Comparison of ENCODE assay signal across 13 cellular contexts in the genomic region with DNA sequence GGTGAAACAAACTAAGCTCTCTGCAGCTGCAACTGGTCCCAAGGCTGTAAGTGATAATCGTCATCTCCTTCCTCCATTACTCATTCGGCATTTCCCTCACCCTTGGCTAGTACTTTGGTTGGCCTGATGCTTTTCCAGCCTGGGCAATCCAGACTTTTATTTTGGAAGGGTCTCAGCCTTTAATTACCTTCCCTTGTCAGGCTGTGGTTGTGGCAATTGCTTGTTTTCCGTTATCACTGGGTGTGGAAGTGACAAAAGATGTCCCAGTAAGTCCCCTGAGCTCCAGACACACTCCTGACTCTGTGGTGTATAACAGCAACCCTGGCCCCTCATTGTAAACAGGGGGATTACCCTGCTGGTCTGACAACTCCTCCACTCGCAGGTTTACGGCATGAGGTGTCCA. TPM values are rescaled to one million over a fixed set of nuclear protein-coding genes. Genes with fewer than 3 reads are reported as not detected.
DNase-seq lines count a peak whose midpoint lies in the region; ATAC-seq, FAIRE-seq and TF ChIP-seq lines count a peak whose summit lies in the region.
"Had no signal": no experiment of that assay in that cellular context is flagged by ENCODE, and none has a peak within 500 bp of the region (broad histone marks: within the 10 kb centered on the region; RNA-seq: fewer than 3 reads in every experiment).

No MANE protein-coding gene starts in this region.

- H3K4me1 Mint-ChIP-seq in activated T-helper 17 cell treated with anti-CD3 and anti-CD28 coated beads, Interleukin-2, amount 50 U/mL, for 72 hours: peaks cover 6% of the 10 kb centered on the region

- DNase-seq in AG08395 (ENCODE audit: low spot score) (peak; percentile 58), HT1080 (ENCODE audit: low read depth) (peak; percentile 84), RCC 7860 (ENCODE audit: low spot score) (peak; percentile 30), fibroblast of the aortic adventitia (ENCODE audit: low read depth) (peak; percentile 41), GDM1 (lab: John Stamatoyannopoulos, UW) (no peak), heart left ventricle (no peak)
- DNase-seq: NCI-H2029 treated with DMSO at 0.1 percent for 48 hours, nephron progenitor cell, SHP77 had no signal

- no peak overlapping the region for H3K4me3 Mint-ChIP-seq in activated T-helper 17 cell treated with anti-CD3 and anti-CD28 coated beads, Interleukin-2, amount 50 U/mL, for 72 hours
- H3K4me3 Mint-ChIP-seq: nephron progenitor cell had no signal

- no peaks in the 10 kb centered on the region for H3K9me3 ChIP-seq in heart left ventricle

- H3K4me3 ChIP-seq in fibroblast of the aortic adventitia (ENCODE audit: low read depth, low read length) (no peak overlapping the region), heart left ventricle (no peak overlapping the region)
- H3K4me3 ChIP-seq: skin epidermis had no signal

- no peak for FAIRE-seq in RCC 7860 (lab: Jason Lieb, UNC)
- FAIRE-seq: astrocyte had no signal

- H3K27ac Mint-ChIP-seq in activated T-helper 17 cell treated with anti-CD3 and anti-CD28 coated beads, Interleukin-2, amount 50 U/mL, for 72 hours: no peak overlapping the region
- H3K27ac Mint-ChIP-seq: nephron progenitor cell had no signal

- H3K27me3 Mint-ChIP-seq in activated T-helper 17 cell treated with anti-CD3 and anti-CD28 coated beads, Interleukin-2, amount 50 U/mL, for 72 hours: peaks cover 4% of the 10 kb centered on the region

- H3K4me1 ChIP-seq in heart left ventricle: peaks cover 0 to 8% (median 3%) of the 10 kb centered on the region in 12 donors

- no peaks in the 10 kb centered on the region for H3K36me3 Mint-ChIP-seq in activated T-helper 17 cell treated with anti-CD3 and anti-CD28 coated beads, Interleukin-2, amount 50 U/mL, for 72 hours (ENCODE audit: low read depth)

- H3K27ac ChIP-seq in heart left ventricle: no peak overlapping the region
- H3K27ac ChIP-seq: skin epidermis had no signal

- H3K36me3 ChIP-seq in heart left ventricle: no peaks in the 10 kb centered on the region

- no peak for ATAC-seq in activated T-helper 17 cell treated with anti-CD3 and anti-CD28 coated beads, Interleukin-2, amount 50 U/mL, for 72 hours (replicated peaks)
- ATAC-seq in HG03280 (IDR thresholded peaks at IDR 0.05; ENCODE audit: unreplicated experiment): no peak
- no peak for ATAC-seq in heart left ventricle

- intact Hi-C loops in heart left ventricle (cut with DNase I): loop anchor here in 1 of 10 donors (10.0 kb wide), 1 partner anchor 103 kb away; the partner anchor contains the start of gene CDHR2

- WGBS in heart left ventricle, 4 donors: 15 to 33% (median 18%) methylated on average over 5 of the region's 5 CpGs

- no peak for TF ChIP-seq POLR2A in heart left ventricle (IDR thresholded peaks at IDR 0.05)

- TF ChIP-seq CTCF in fibroblast of the aortic adventitia (IDR thresholded peaks at IDR 0.05; ENCODE audit: insufficient read depth, low read length) (no peak), heart left ventricle (IDR thresholded peaks at IDR 0.05) (no peak)

- peaks cover 0 to 7% (median 0%) of the 10 kb centered on the region in 9 donors for H3K27me3 ChIP-seq in heart left ventricle

- no peaks in the 10 kb centered on the region for H3K9me3 Mint-ChIP-seq in activated T-helper 17 cell treated with anti-CD3 and anti-CD28 coated beads, Interleukin-2, amount 50 U/mL, for 72 hours
- H3K9me3 Mint-ChIP-seq: nephron progenitor cell had no signal

RNA-seq across cellular contexts. Expression of gene FAF2, which starts 6.3 kb away (rescaled TPM):
- total RNA-seq in HT1080 (2014; rRNA removed; shearing (Covaris generic)): 46.5 and 66.9 TPM in 2 replicates
- 47.5 and 52.3 TPM in 2 replicates for polyA plus RNA-seq in HT1080 (2015; cell fraction: cytosol; rRNA removed)
- polyA plus RNA-seq in HT1080 (2015; cell fraction: nucleus; rRNA removed): 89.1 and 91.7 TPM in 2 replicates
- 42.3 and 45.3 TPM in 2 replicates for total RNA-seq in fibroblast of the aortic adventitia (ENCODE audit: low replicate concordance)
- 10 to 100 TPM; 41.1 to 41.3 TPM for total RNA-seq in activated T-helper 17 cell treated with anti-CD3 and anti-CD28 coated beads, Interleukin-2, amount 50 U/mL, for 72 hours
- total RNA-seq in heart left ventricle: 10 to 100 TPM; 11.6 to 20.8 (median 13.6) TPM
- polyA plus RNA-seq in heart left ventricle: 10 to 100 TPM in 1 of 2 donors, 1 to 10 TPM in 1; 6.6 to 15.0 TPM

RNA-seq across cellular contexts. Expression of gene CLTB, which starts 25.6 kb away (rescaled TPM):
- total RNA-seq in HT1080 (2014; rRNA removed; shearing (Covaris generic)): 156 and 158 TPM in 2 replicates
- polyA plus RNA-seq in HT1080 (2015; cell fraction: cytosol; rRNA removed): 97.1 and 102 TPM in 2 replicates
- 34.6 and 39.8 TPM in 2 replicates for polyA plus RNA-seq in HT1080 (2015; cell fraction: nucleus; rRNA removed)
- total RNA-seq in fibroblast of the aortic adventitia (ENCODE audit: low replicate concordance): 49.3 and 76.5 TPM in 2 replicates
- total RNA-seq in activated T-helper 17 cell treated with anti-CD3 and anti-CD28 coated beads, Interleukin-2, amount 50 U/mL, for 72 hours: 10 to 100 TPM; 22.9 to 56.9 TPM
- total RNA-seq in heart left ventricle: 100 to 1,000 TPM; 185 to 401 (median 231) TPM
- 100 to 1,000 TPM; 461 to 464 TPM for polyA plus RNA-seq in heart left ventricle

RNA-seq across cellular contexts. Expression of gene HIGD2A, which starts 53.4 kb away (rescaled TPM):
- total RNA-seq in HT1080 (2014; rRNA removed; shearing (Covaris generic)): 231 and 320 TPM in 2 replicates
- polyA plus RNA-seq in HT1080 (2015; cell fraction: cytosol; rRNA removed): 215 TPM in 2 replicates
- 48.1 and 57.9 TPM in 2 replicates for polyA plus RNA-seq in HT1080 (2015; cell fraction: nucleus; rRNA removed)
- total RNA-seq in fibroblast of the aortic adventitia (ENCODE audit: low replicate concordance) (23.2 and 51.9 TPM in 2 replicates), heart left ventricle (100 to 1,000 TPM; 177 to 318 (median 218) TPM)
- 100 to 1,000 TPM; 114 to 120 TPM for total RNA-seq in activated T-helper 17 cell treated with anti-CD3 and anti-CD28 coated beads, Interleukin-2, amount 50 U/mL, for 72 hours
- 100 to 1,000 TPM; 229 to 454 TPM for polyA plus RNA-seq in heart left ventricle

RNA-seq across cellular contexts. Expression of gene NOP16, which starts 53.5 kb away (rescaled TPM):
- total RNA-seq in HT1080 (2014; rRNA removed; shearing (Covaris generic)): 88.6 and 94.4 TPM in 2 replicates
- 79.6 and 92.1 TPM in 2 replicates for polyA plus RNA-seq in HT1080 (2015; cell fraction: cytosol; rRNA removed)
- polyA plus RNA-seq in HT1080 (2015; cell fraction: nucleus; rRNA removed): 91.6 and 110 TPM in 2 replicates
- 17.0 and 44.2 TPM in 2 replicates for total RNA-seq in fibroblast of the aortic adventitia (ENCODE audit: low replicate concordance)
- total RNA-seq in activated T-helper 17 cell treated with anti-CD3 and anti-CD28 coated beads, Interleukin-2, amount 50 U/mL, for 72 hours: 10 to 100 TPM; 37.6 to 99.0 TPM
- 10 to 100 TPM in 8 of 9 donors, 1 to 10 TPM in 1; 9.3 to 33.9 (median 15.8) TPM for total RNA-seq in heart left ventricle
- 10 to 100 TPM; 33.4 to 83.4 TPM for polyA plus RNA-seq in heart left ventricle

Comparison
In these comparisons a context has a peak if more than half of its experiments do, and no peak if none do; other contexts are left out.
1. DNase-seq: peak in AG08395 (single experiment), HT1080 (single experiment), RCC 7860 (single experiment) and fibroblast of the aortic adventitia (single experiment); none in GDM1 (single experiment) and heart left ventricle (0 of 5).